ENCODE assay signal across 17 cellular contexts in the genomic region with DNA sequence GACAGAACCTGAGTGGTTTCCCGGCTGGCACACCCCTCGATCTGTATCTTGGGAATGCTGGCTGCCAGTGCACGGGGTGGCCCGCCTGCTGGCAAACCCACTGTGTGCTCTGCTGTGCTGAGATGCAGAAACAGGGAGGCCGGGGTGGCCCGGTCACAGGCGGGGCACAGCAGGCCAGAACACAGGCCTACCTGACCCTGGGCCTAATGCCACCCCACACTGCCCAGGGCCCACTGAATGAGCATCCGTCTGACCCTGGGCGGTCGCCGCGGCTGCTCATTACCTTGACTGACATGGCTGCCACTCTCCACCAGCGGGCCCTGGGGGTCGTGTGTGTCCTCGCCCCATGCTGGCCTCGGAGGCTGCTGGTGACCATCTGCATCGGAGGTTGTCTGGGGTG. TPM values are rescaled to one million over a fixed set of nuclear protein-coding genes. Genes with fewer than 3 reads are reported as not detected.
DNase-seq lines count a peak whose midpoint lies in the region; ATAC-seq and TF ChIP-seq lines count a peak whose summit lies in the region.
"Had no signal": no experiment of that assay in that cellular context is flagged by ENCODE, and none has a peak within 500 bp of the region (broad histone marks: within the 10 kb centered on the region; RNA-seq: fewer than 3 reads in every experiment).

No MANE protein-coding gene starts in this region.

- H3K4me1 ChIP-seq in BLaER1 (peaks cover 90% of the 10 kb centered on the region), neuronal stem cell (ENCODE audit: control insufficient read depth in 2 of 2, insufficient read depth in 1 of 2, low read depth in 1 of 2, low read length in 2 of 2) (peaks cover 10 to 18% of the 10 kb centered on the region in 2 donors)
- peaks cover 69 to 100% (median 99%) of the 10 kb centered on the region in 10 experiments for H3K4me1 ChIP-seq in BLaER1 treated with 17β-estradiol and CSF1 and Interleukin-3, amounts not matched to agents 10 nM and 100 nM

- H3K4me3 ChIP-seq in BLaER1: peak overlapping the region; percentile 69
- H3K4me3 ChIP-seq in BLaER1 treated with 17β-estradiol and CSF1 and Interleukin-3, amounts not matched to agents 10 nM and 100 nM: peak overlapping the region in 5 of 10 experiments; percentile 63 to 71 (median 64); a peak in 6 of 20 replicates
- H3K4me3 ChIP-seq in WERI-Rb-1 (ENCODE audit: low read depth, low read length): no peak overlapping the region
- no peak overlapping the region for H3K4me3 ChIP-seq in neuronal stem cell (ENCODE audit: low read length in 2 of 2)

- H3K27ac ChIP-seq in BLaER1 (peak overlapping the region; percentile 94), WERI-Rb-1 (peak overlapping the region; percentile 75), neuronal stem cell (replicated peaks; ENCODE audit: low read length) (no peak overlapping the region)
- H3K27ac ChIP-seq in BLaER1 treated with 17β-estradiol and CSF1 and Interleukin-3, amounts not matched to agents 10 nM and 100 nM: peak overlapping the region in 8 of 11 experiments; percentile 63 to 83 (median 77); a peak in 17 of 22 replicates

- no peak for TF ChIP-seq CTCF in WERI-Rb-1 (IDR thresholded peaks at IDR 0.05; ENCODE audit: low read depth, low read length)

- H2BK5ac ChIP-seq in neuronal stem cell (ENCODE audit: low read length): peak overlapping the region; percentile 66

- no peak overlapping the region for H2AFZ ChIP-seq in neuronal stem cell (ENCODE audit: low read length)

- H3K4me2 ChIP-seq in BLaER1 (peak overlapping the region; percentile 93), neuronal stem cell (ENCODE audit: insufficient read depth, low read length, poor library complexity, severe bottlenecking) (no peak overlapping the region)
- peak overlapping the region; percentile 92 to 100 (median 97) for H3K4me2 ChIP-seq in BLaER1 treated with 17β-estradiol and CSF1 and Interleukin-3, amounts not matched to agents 10 nM and 100 nM

- H3K9ac ChIP-seq in BLaER1 (peak overlapping the region; percentile 84), neuronal stem cell (ENCODE audit: low read depth, low read length, poor library complexity) (peak overlapping the region; percentile 44)
- peak overlapping the region in 8 of 11 experiments; percentile 61 to 81 (median 74); a peak in 17 of 22 replicates for H3K9ac ChIP-seq in BLaER1 treated with 17β-estradiol and CSF1 and Interleukin-3, amounts not matched to agents 10 nM and 100 nM

- peak overlapping the region; percentile 71 for H3K18ac ChIP-seq in neuronal stem cell (ENCODE audit: low read length)

- peak overlapping the region; percentile 22 for H2BK12ac ChIP-seq in neuronal stem cell (ENCODE audit: low read length)

- WGBS in neuronal stem cell (ENCODE audit: extremely low coverage in 2 of 2, insufficient read length in 2 of 2, insufficient replicate concordance in 1 of 2), 2 donors: no CpG with 5 or more reads among the region's 17 CpGs

- H3K36me3 ChIP-seq in BLaER1 (no peaks in the 10 kb centered on the region), WERI-Rb-1 (no peaks in the 10 kb centered on the region), neuronal stem cell (replicated peaks in 1 of 2; ENCODE audit: control insufficient read depth in 2 of 2, insufficient read depth in 2 of 2, low read length in 2 of 2) (no peaks in the 10 kb centered on the region)
- H3K36me3 ChIP-seq in BLaER1 treated with 17β-estradiol and CSF1 and Interleukin-3, amounts not matched to agents 10 nM and 100 nM: no peaks in the 10 kb centered on the region

- H4K20me1 ChIP-seq in BLaER1: no peaks in the 10 kb centered on the region
- peaks cover 0 to 11% (median 0%) of the 10 kb centered on the region in 11 experiments; a peak in 2 of 22 replicates for H4K20me1 ChIP-seq in BLaER1 treated with 17β-estradiol and CSF1 and Interleukin-3, amounts not matched to agents 10 nM and 100 nM

- no peaks in the 10 kb centered on the region for H3K9me3 ChIP-seq in BLaER1
- H3K9me3 ChIP-seq in BLaER1 treated with 17β-estradiol and CSF1 and Interleukin-3, amounts not matched to agents 10 nM and 100 nM (replicated peaks in 1 of 11): no peaks in the 10 kb centered on the region
- no peaks in the 10 kb centered on the region for H3K9me3 ChIP-seq in WERI-Rb-1 (ENCODE audit: severe bottlenecking)
- H3K9me3 ChIP-seq in neuronal stem cell (replicated peaks in 1 of 2; ENCODE audit: control insufficient read depth in 2 of 2, insufficient read depth in 1 of 2, low read depth in 1 of 2, low read length in 2 of 2): no peaks in the 10 kb centered on the region

- DNase-seq in WERI-Rb-1: no peak
- DNase-seq in neuronal stem cell (ENCODE audit: low spot score): no peak
- DNase-seq: CD4-positive, alpha-beta T cell; CD8-positive, alpha-beta memory T cell; DMS 273 treated with DMSO at 0.1 percent for 48 hours; DMS53; DMS79 treated with DMSO at 0.1 percent for 48 hours; GF-D8; GOT3; H7; HCEC 1CT had no signal

- peak overlapping the region; percentile 65 for H4K8ac ChIP-seq in neuronal stem cell (ENCODE audit: low read depth, low read length)

- H3K4ac ChIP-seq in neuronal stem cell (ENCODE audit: low read length): no peak overlapping the region

- peak overlapping the region; percentile 43 for H3K23ac ChIP-seq in neuronal stem cell (ENCODE audit: low read depth, low read length, poor library complexity)

- H3K14ac ChIP-seq in neuronal stem cell (ENCODE audit: low read length): peak overlapping the region; percentile 21

- H3K27me3 ChIP-seq in BLaER1: no peaks in the 10 kb centered on the region
- H3K27me3 ChIP-seq in BLaER1 treated with 17β-estradiol and CSF1 and Interleukin-3, amounts not matched to agents 10 nM and 100 nM: peaks cover 0 to 43% (median 0%) of the 10 kb centered on the region in 11 experiments; a peak in 7 of 22 replicates
- H3K27me3 ChIP-seq in WERI-Rb-1 (ENCODE audit: insufficient read depth, low read depth, severe bottlenecking): no peaks in the 10 kb centered on the region
- H3K27me3 ChIP-seq in neuronal stem cell (ENCODE audit: control insufficient read depth in 3 of 3, insufficient read depth in 3 of 3, low read depth in 1 of 3, low read length in 3 of 3): peaks cover 0 to 83% (median 0%) of the 10 kb centered on the region in 3 experiments

- no peak overlapping the region for H4K91ac ChIP-seq in neuronal stem cell (ENCODE audit: low read depth, low read length, poor library complexity)

- peak overlapping the region; percentile 89 for H2BK15ac ChIP-seq in neuronal stem cell (ENCODE audit: low read length)

- ATAC-seq in GM21515 (IDR thresholded peaks at IDR 0.05; ENCODE audit: unreplicated experiment): no peak
- ATAC-seq in GM21825 (IDR thresholded peaks at IDR 0.05; ENCODE audit: unreplicated experiment): no peak

- no peak overlapping the region for H2BK120ac ChIP-seq in neuronal stem cell (ENCODE audit: low read depth, low read length)

- H3K79me1 ChIP-seq in neuronal stem cell (ENCODE audit: low read depth, low read length): peaks cover 4% of the 10 kb centered on the region

- peak overlapping the region; percentile 94 for H2AK5ac ChIP-seq in neuronal stem cell (ENCODE audit: low read depth, low read length)

RNA-seq across cellular contexts. Expression of gene QSOX2, which starts 14.2 kb away (rescaled TPM):
- polyA plus RNA-seq in neuronal stem cell (2013, experiment 1 of 2): 11.3 TPM
- polyA plus RNA-seq in neuronal stem cell (2013, experiment 2 of 2): 11.5 TPM

RNA-seq across cellular contexts. Expression of gene CCDC187, which starts 44.1 kb away (rescaled TPM):
- polyA plus RNA-seq in neuronal stem cell (2013, experiment 1 of 2): 0.08 TPM
- polyA plus RNA-seq in neuronal stem cell (2013, experiment 2 of 2): 0.08 TPM
- polyA plus RNA-seq: BJ; CD14-positive monocyte; CD8-positive, alpha-beta memory T cell had no signal

RNA-seq across cellular contexts. Expression of gene LHX3, which starts 54.9 kb away (rescaled TPM):
- not detected for polyA plus RNA-seq in neuronal stem cell (2013, experiment 1 of 2)
- not detected for polyA plus RNA-seq in neuronal stem cell (2013, experiment 2 of 2)
- polyA plus RNA-seq: BJ; CD14-positive monocyte; CD8-positive, alpha-beta memory T cell had no signal
